1 cellular context compared by ENCODE assay signal in the genomic region with DNA sequence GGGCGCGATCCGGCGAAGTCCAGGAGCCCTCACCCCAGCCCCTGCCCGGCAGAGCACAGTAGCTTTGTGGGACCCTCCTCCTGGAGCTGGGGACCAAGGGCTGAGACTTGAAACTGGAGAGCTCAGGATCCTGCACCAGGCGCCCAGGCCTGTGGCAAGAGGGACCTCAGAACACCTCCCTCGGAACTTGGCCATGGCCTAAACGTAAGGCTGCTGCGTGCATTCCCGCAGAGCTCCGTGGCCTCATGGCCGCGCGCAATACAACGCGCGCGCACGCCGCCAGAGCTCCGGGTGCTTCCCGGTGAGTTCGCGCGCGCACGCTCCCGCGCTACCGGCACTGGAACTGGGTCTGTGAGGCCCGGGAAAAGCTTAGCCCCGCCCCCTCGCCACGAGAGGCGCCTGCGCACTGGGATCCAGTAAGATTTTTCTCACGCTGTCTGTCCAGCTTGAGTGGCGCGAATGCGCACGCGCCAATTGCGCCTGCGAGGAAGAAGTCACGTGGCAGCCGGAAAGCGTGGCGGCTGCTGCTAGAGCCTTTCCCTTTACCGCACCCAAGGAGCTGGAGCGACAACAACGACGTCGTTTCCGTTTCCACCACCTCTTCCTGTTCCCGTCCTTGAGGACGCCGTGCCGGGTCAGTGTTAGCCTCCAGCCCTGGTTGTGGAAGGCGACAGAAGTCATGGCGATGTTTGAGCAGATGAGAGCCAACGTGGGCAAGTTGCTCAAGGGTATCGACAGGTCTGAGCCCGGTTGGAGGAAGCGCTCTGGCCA.
TF ChIP-seq lines count a peak whose summit lies in the region.

TSS of gene EIF3K (plus strand) at position 599 of the 771 bp plus-strand sequence. CDS start at position 680, 81 bp downstream.

TF ChIP-seq in WTC11, 78 proteins besides CTCF, POLR2A, EP300 and RAD21 (continued from another document and continues in another):
- TF ChIP-seq, protein P1, sequence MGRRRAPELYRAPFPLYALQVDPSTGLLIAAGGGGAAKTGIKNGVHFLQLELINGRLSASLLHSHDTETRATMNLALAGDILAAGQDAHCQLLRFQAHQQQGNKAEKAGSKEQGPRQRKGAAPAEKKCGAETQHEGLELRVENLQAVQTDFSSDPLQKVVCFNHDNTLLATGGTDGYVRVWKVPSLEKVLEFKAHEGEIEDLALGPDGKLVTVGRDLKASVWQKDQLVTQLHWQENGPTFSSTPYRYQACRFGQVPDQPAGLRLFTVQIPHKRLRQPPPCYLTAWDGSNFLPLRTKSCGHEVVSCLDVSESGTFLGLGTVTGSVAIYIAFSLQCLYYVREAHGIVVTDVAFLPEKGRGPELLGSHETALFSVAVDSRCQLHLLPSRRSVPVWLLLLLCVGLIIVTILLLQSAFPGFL (CRISPR knock-in tag; IDR thresholded peaks at IDR 0.05; ENCODE audit: borderline replicate concordance), result no peak
- TF ChIP-seq ZNF671 (CRISPR knock-in tag; IDR thresholded peaks at IDR 0.05) (no peak), MAX (CRISPR knock-in tag; IDR thresholded peaks at IDR 0.05) (peak; percentile 90), STAT6 (CRISPR knock-in tag; conservative IDR thresholded peaks at IDR 0.05; ENCODE audit: low read depth) (no peak), ZBTB43 (CRISPR knock-in tag; IDR thresholded peaks at IDR 0.05) (no peak), ZNF532 (CRISPR knock-in tag; IDR thresholded peaks at IDR 0.05; ENCODE audit: borderline replicate concordance) (no peak), ZNF317 (CRISPR knock-in tag; IDR thresholded peaks at IDR 0.05; ENCODE audit: borderline replicate concordance, low read depth) (no peak), ZNF416 (CRISPR knock-in tag; IDR thresholded peaks at IDR 0.05) (no peak), ETV6 (CRISPR knock-in tag; IDR thresholded peaks at IDR 0.05) (peak; percentile 85), CDX4 (CRISPR knock-in tag; IDR thresholded peaks at IDR 0.05; ENCODE audit: borderline replicate concordance) (no peak), HMGA2 (CRISPR knock-in tag; IDR thresholded peaks at IDR 0.05) (no peak), SMAD4 (CRISPR knock-in tag; IDR thresholded peaks at IDR 0.05) (no peak), NFYB (CRISPR knock-in tag; conservative IDR thresholded peaks at IDR 0.05; ENCODE audit: low read depth) (no peak), TP53 (CRISPR knock-in tag; IDR thresholded peaks at IDR 0.05) (no peak), AR (CRISPR knock-in tag; IDR thresholded peaks at IDR 0.05) (no peak), RORB (CRISPR knock-in tag; IDR thresholded peaks at IDR 0.05) (no peak), ERG (CRISPR knock-in tag; IDR thresholded peaks at IDR 0.05) (no peak), USF1 (CRISPR knock-in tag; IDR thresholded peaks at IDR 0.05) (peak; percentile 99), KAT7 (CRISPR knock-in tag; IDR thresholded peaks at IDR 0.05; ENCODE audit: borderline replicate concordance) (no peak), PRRX2 (CRISPR knock-in tag; IDR thresholded peaks at IDR 0.05) (no peak), ZNF219 (CRISPR knock-in tag; IDR thresholded peaks at IDR 0.05; ENCODE audit: borderline replicate concordance) (no peak), EMX1 (CRISPR knock-in tag; IDR thresholded peaks at IDR 0.05) (no peak), JAZF1 (CRISPR knock-in tag; IDR thresholded peaks at IDR 0.05) (no peak), ATF3 (CRISPR knock-in tag; conservative IDR thresholded peaks at IDR 0.05) (no peak), ATF2 (CRISPR knock-in tag; IDR thresholded peaks at IDR 0.05; ENCODE audit: borderline replicate concordance, low read depth) (no peak), IRF2 (CRISPR knock-in tag; IDR thresholded peaks at IDR 0.05; ENCODE audit: borderline replicate concordance, low read depth) (no peak)
- TF ChIP-seq, protein P2, sequence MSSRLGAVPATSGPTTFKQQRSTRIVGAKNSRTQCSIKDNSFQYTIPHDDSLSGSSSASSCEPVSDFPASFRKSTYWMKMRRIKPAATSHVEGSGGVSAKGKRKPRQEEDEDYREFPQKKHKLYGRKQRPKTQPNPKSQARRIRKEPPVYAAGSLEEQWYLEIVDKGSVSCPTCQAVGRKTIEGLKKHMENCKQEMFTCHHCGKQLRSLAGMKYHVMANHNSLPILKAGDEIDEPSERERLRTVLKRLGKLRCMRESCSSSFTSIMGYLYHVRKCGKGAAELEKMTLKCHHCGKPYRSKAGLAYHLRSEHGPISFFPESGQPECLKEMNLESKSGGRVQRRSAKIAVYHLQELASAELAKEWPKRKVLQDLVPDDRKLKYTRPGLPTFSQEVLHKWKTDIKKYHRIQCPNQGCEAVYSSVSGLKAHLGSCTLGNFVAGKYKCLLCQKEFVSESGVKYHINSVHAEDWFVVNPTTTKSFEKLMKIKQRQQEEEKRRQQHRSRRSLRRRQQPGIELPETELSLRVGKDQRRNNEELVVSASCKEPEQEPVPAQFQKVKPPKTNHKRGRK (CRISPR knock-in tag; IDR thresholded peaks at IDR 0.05; ENCODE audit: borderline replicate concordance), result no peak
- TF ChIP-seq, protein P3, sequence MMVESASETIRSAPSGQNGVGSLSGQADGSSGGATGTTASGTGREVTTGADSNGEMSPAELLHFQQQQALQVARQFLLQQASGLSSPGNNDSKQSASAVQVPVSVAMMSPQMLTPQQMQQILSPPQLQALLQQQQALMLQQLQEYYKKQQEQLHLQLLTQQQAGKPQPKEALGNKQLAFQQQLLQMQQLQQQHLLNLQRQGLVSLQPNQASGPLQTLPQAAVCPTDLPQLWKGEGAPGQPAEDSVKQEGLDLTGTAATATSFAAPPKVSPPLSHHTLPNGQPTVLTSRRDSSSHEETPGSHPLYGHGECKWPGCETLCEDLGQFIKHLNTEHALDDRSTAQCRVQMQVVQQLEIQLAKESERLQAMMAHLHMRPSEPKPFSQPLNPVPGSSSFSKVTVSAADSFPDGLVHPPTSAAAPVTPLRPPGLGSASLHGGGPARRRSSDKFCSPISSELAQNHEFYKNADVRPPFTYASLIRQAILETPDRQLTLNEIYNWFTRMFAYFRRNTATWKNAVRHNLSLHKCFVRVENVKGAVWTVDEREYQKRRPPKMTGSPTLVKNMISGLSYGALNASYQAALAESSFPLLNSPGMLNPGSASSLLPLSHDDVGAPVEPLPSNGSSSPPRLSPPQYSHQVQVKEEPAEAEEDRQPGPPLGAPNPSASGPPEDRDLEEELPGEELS (CRISPR knock-in tag; IDR thresholded peaks at IDR 0.05), result peak; percentile 72; the same call in 1 of the 2 replicates
